8 cellular contexts compared by ENCODE assay signal in genomic region chr9:110427497-110428104, GRCh38.
DNase-seq lines count a peak whose midpoint lies in the region; ATAC-seq and TF ChIP-seq lines count a peak whose summit lies in the region.

No MANE protein-coding gene starts in this region.

- no peak overlapping the region for H3K4me3 Mint-ChIP-seq in progenitor cell of endocrine pancreas (ENCODE audit: low read depth)

- no peaks in the 10 kb centered on the region for H3K27me3 Mint-ChIP-seq in progenitor cell of endocrine pancreas

- peak; percentile 66 for ATAC-seq in HG03521 (IDR thresholded peaks at IDR 0.05; ENCODE audit: unreplicated experiment)
- no peak for ATAC-seq in HG03045 (IDR thresholded peaks at IDR 0.05; ENCODE audit: unreplicated experiment)
- ATAC-seq in HG02938 (IDR thresholded peaks at IDR 0.05; ENCODE audit: unreplicated experiment), result no peak

- no peak overlapping the region for H3K27ac Mint-ChIP-seq in progenitor cell of endocrine pancreas

- no peaks in the 10 kb centered on the region for H3K36me3 Mint-ChIP-seq in progenitor cell of endocrine pancreas (ENCODE audit: insufficient read depth)

- TF ChIP-seq CTCF in GM12873 (IDR thresholded peaks at IDR 0.05; ENCODE audit: insufficient read depth, low read depth, low read length, missing control alignments), result peak; percentile 83
- peak; percentile 67 for TF ChIP-seq CTCF in progenitor cell of endocrine pancreas (IDR thresholded peaks at IDR 0.05; ENCODE audit: unreplicated experiment)

- H3K9me3 Mint-ChIP-seq in progenitor cell of endocrine pancreas (ENCODE audit: low read depth), result no peaks in the 10 kb centered on the region

- in situ Hi-C loops in ACHN (cut with HindIII; ENCODE audit: low pct_ligation_motif_present, low pct_unique_long_range_greater_than_20kb, low sequenced_read_pairs), result no loop called here
- in situ Hi-C loops in SK-MEL-5 (cut with HindIII; ENCODE audit: low pct_unique_long_range_greater_than_20kb, low sequenced_read_pairs), result no loop called here

- peaks cover 3% of the 10 kb centered on the region for H3K4me1 Mint-ChIP-seq in progenitor cell of endocrine pancreas (ENCODE audit: low read depth)

- DNase-seq in ACHN (peak; percentile 42), SK-MEL-5 (ENCODE audit: low read depth, low spot score) (peak; percentile 58), fibroblast of gingiva (ENCODE audit: low read depth) (peak; percentile 29), progenitor cell of endocrine pancreas (ENCODE audit: low spot score, unreplicated experiment) (no peak)
